1 cellular context compared by ENCODE assay signal in genomic region chr19:57280165-57280912, GRCh38.
TF ChIP-seq lines count a peak whose summit lies in the region.

Gene ZNF460 (plus strand): TSS chr19:57280485. CDS start chr19:57280807, 322 bp downstream.

TF ChIP-seq in HepG2, 621 proteins besides CTCF, POLR2A, EP300 and RAD21 (continued from another document and continues in another):
- TF ChIP-seq RERE (CRISPR knock-in tag; IDR thresholded peaks at IDR 0.05; ENCODE audit: low read depth) (no peak), MEIS1 (CRISPR knock-in tag; IDR thresholded peaks at IDR 0.05; ENCODE audit: borderline replicate concordance) (0 out of 2 replicates have a peak, but pooled peaks have one; percentile 52), PTBP1 (IDR thresholded peaks at IDR 0.05; ENCODE audit: low read depth, low read length, poor library complexity, severe bottlenecking) (no peak), PRDM4 (CRISPR knock-in tag; IDR thresholded peaks at IDR 0.05; ENCODE audit: borderline replicate concordance) (no peak), CBX5 (CRISPR knock-in tag; IDR thresholded peaks at IDR 0.05; ENCODE audit: borderline replicate concordance) (peak; percentile 41; the same call in 1 of the 2 replicates), ZNF576 (CRISPR knock-in tag; IDR thresholded peaks at IDR 0.05) (no peak), ZNF281 (CRISPR knock-in tag; IDR thresholded peaks at IDR 0.05; ENCODE audit: borderline replicate concordance) (0 out of 2 replicates have a peak, but pooled peaks have one; percentile 10), ZNF768 (CRISPR knock-in tag; IDR thresholded peaks at IDR 0.05) (no peak), ZNF546 (CRISPR knock-in tag; conservative IDR thresholded peaks at IDR 0.05) (peak; percentile 69; the same call in 1 of the 2 replicates), HNF1A (IDR thresholded peaks at IDR 0.05; ENCODE audit: low read depth) (no peak), HNF1A (CRISPR knock-in tag; IDR thresholded peaks at IDR 0.05; ENCODE audit: borderline replicate concordance) (no peak; the same call in 1 of the 2 replicates), ZNF333 (CRISPR knock-in tag; IDR thresholded peaks at IDR 0.05; ENCODE audit: borderline replicate concordance) (no peak), ZNF646 (CRISPR knock-in tag; IDR thresholded peaks at IDR 0.05) (no peak), ZNF83 (CRISPR knock-in tag; IDR thresholded peaks at IDR 0.05; ENCODE audit: borderline replicate concordance) (no peak), BCL6 (CRISPR knock-in tag; IDR thresholded peaks at IDR 0.05) (peak; percentile 32; the same call in 1 of the 2 replicates), SNAPC5 (CRISPR knock-in tag; IDR thresholded peaks at IDR 0.05; ENCODE audit: borderline replicate concordance) (no peak), ZNF432 (CRISPR knock-in tag; IDR thresholded peaks at IDR 0.05; ENCODE audit: borderline replicate concordance) (no peak), PCBP1 (IDR thresholded peaks at IDR 0.05; ENCODE audit: borderline replicate concordance, low read depth, low read length) (0 out of 2 replicates have a peak, but pooled peaks have one; percentile 38), KMT2A (CRISPR knock-in tag; IDR thresholded peaks at IDR 0.05) (peak; percentile 74), ZNF891 (CRISPR knock-in tag; IDR thresholded peaks at IDR 0.05) (peak; percentile 63; the same call in 1 of the 2 replicates), ZNF75D (CRISPR knock-in tag; IDR thresholded peaks at IDR 0.05; ENCODE audit: borderline replicate concordance) (no peak), KAT8 (CRISPR knock-in tag; IDR thresholded peaks at IDR 0.05) (peak; percentile 94), BORCS8-MEF2B (CRISPR knock-in tag; IDR thresholded peaks at IDR 0.05) (no peak; the same call in 1 of the 2 replicates), ZNF777 (CRISPR knock-in tag; IDR thresholded peaks at IDR 0.05) (peak; percentile 36; the same call in 1 of the 2 replicates), NKX3-1 (CRISPR knock-in tag; IDR thresholded peaks at IDR 0.05) (no peak), FOXK1 (CRISPR knock-in tag; IDR thresholded peaks at IDR 0.05; ENCODE audit: borderline replicate concordance, low read depth) (peak; percentile 80; the same call in 1 of the 2 replicates), YEATS2 (CRISPR knock-in tag; IDR thresholded peaks at IDR 0.05; ENCODE audit: borderline replicate concordance) (peak; percentile 85), ZNF619 (CRISPR knock-in tag; IDR thresholded peaks at IDR 0.05) (no peak), ZNF709 (CRISPR knock-in tag; IDR thresholded peaks at IDR 0.05) (peak; percentile 71), ATF7 (IDR thresholded peaks at IDR 0.05) (peak; percentile 99), ATF7 (CRISPR knock-in tag; IDR thresholded peaks at IDR 0.05) (peak; percentile 94), ZFP36 (IDR thresholded peaks at IDR 0.05; ENCODE audit: borderline replicate concordance, low read depth, low read length, partially characterized antibody) (no peak), KLF15 (CRISPR knock-in tag; IDR thresholded peaks at IDR 0.05; ENCODE audit: borderline replicate concordance) (no peak), NCOA2 (CRISPR knock-in tag; IDR thresholded peaks at IDR 0.05) (no peak; the same call in 1 of the 2 replicates), MAFG (CRISPR knock-in tag; IDR thresholded peaks at IDR 0.05) (0 out of 2 replicates have a peak, but pooled peaks have one; percentile 12)
